ENCODE assay signal across 1 cellular context in the genomic region with DNA sequence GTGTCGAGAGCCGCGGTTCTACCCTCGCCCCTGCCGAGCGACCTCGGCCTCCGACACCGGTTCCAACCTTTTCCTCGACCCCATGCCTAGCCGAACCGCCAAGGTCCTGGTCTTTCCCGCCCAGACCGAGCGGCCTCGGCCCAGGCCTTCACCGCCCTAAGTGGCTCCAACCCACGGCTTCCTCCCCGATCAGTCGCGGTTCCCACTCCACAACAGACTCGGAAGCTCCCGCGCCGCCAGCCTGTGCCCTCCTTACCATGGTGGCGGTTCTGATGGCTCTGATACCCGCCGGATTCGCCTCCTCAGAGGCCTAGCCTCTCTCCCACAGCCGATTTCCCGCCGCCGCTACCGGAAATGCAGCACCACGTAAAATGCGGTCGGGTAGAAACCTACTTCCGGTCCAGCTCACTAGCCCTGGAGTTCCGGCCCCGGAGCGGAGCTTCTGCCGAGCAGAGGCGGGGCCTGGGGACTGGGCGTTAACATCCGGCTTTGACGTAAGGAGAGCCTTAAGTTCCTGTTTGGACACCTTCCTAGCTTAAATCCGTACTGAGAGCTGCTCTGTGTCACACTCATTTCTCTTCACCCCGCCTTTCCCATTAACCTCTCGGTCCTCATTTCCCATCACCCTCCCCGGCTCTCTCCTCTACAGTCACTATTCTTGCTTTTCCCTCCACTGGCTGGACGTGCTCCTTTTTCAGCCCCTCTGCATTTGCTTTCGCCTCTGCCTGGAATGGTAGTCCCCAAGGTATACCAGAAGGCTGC.
TF ChIP-seq lines count a peak whose summit lies in the region.

Gene SNRPB, minus strand, starts transcription at position 358 of the 762 bp plus-strand sequence. Its CDS starts 99 bp downstream, at position 259.

TF ChIP-seq in K562, 482 proteins besides CTCF, POLR2A, EP300 and RAD21 (continued from another document and continues in another):
- TF ChIP-seq EZH2 (IDR thresholded peaks at IDR 0.05; ENCODE audit: borderline replicate concordance, low read depth, low read length) (no peak), RBM39 (optimal IDR thresholded peaks at IDR 0.05; ENCODE audit: low read depth, low read length) (no peak), MXI1 (IDR thresholded peaks at IDR 0.05; ENCODE audit: low read depth, low read length) (no peak), YBX1 (IDR thresholded peaks at IDR 0.05) (no peak), SMAD1 (IDR thresholded peaks at IDR 0.05; ENCODE audit: low read depth, low read length, partially characterized antibody) (peak; percentile 80), JUNB (CRISPR knock-in tag; conservative IDR thresholded peaks at IDR 0.05) (no peak), SREBF2 (CRISPR knock-in tag; IDR thresholded peaks at IDR 0.05) (no peak), ZC3H11A (IDR thresholded peaks at IDR 0.05; ENCODE audit: low read depth, low read length) (0 out of 2 replicates have a peak, but pooled peaks have one; percentile 56), IFI16 (CRISPR knock-in tag; IDR thresholded peaks at IDR 0.05) (no peak), PHB2 (IDR thresholded peaks at IDR 0.05; ENCODE audit: low read depth) (no peak), POLR3G (IDR thresholded peaks at IDR 0.05; ENCODE audit: extremely low read depth, insufficient read length, insufficient replicate concordance) (no peak), NFE2L1 (tag; IDR thresholded peaks at IDR 0.05; ENCODE audit: borderline replicate concordance, low read depth) (no peak), TRIM24 (IDR thresholded peaks at IDR 0.05) (peak in 1 of 2 experiments; percentile 98; a peak in 2 of 4 replicates), MECOM (CRISPR knock-in tag; IDR thresholded peaks at IDR 0.05) (no peak), ZNF780A (CRISPR knock-in tag; IDR thresholded peaks at IDR 0.05) (no peak), ASH1L (IDR thresholded peaks at IDR 0.05; ENCODE audit: borderline replicate concordance, low read depth, partially characterized antibody) (no peak), HOMEZ (CRISPR knock-in tag; IDR thresholded peaks at IDR 0.05) (no peak), ZNF143 (CRISPR knock-in tag; IDR thresholded peaks at IDR 0.05) (peak; percentile 56; the same call in 1 of the 2 replicates), POLR2B (IDR thresholded peaks at IDR 0.05; ENCODE audit: low read depth, partially characterized antibody) (peak; percentile 90), KDM4B (IDR thresholded peaks at IDR 0.05; ENCODE audit: borderline replicate concordance in 2 of 2, low read depth in 1 of 2) (peak in 1 of 2 experiments; percentile 97; a peak in 2 of 4 replicates), ZBTB5 (IDR thresholded peaks at IDR 0.05) (no peak), HCFC1 (IDR thresholded peaks at IDR 0.05; ENCODE audit: low read depth, low read length) (peak; percentile 83), SPI1 (IDR thresholded peaks at IDR 0.05; ENCODE audit: borderline replicate concordance, low read depth, low read length) (no peak), ZNF695 (CRISPR knock-in tag; IDR thresholded peaks at IDR 0.05) (no peak), JUN (IDR thresholded peaks at IDR 0.05; ENCODE audit: borderline replicate concordance, low read depth, low read length) (0 out of 2 replicates have a peak, but pooled peaks have one; percentile 23), JUN (CRISPR knock-in tag; IDR thresholded peaks at IDR 0.05; ENCODE audit: borderline replicate concordance) (no peak), ZNF512 (tag; IDR thresholded peaks at IDR 0.05) (no peak), SIX5 (IDR thresholded peaks at IDR 0.05; ENCODE audit: borderline replicate concordance in 1 of 2, insufficient read depth in 1 of 2, low read depth in 1 of 2, low read length in 2 of 2) (peak in 1 of 2 experiments; percentile 31; a peak in 2 of 4 replicates), CXXC5 (CRISPR knock-in tag; IDR thresholded peaks at IDR 0.05) (peak; percentile 71), ZNF263 (CRISPR knock-in tag; IDR thresholded peaks at IDR 0.05; ENCODE audit: borderline replicate concordance) (no peak), FIP1L1 (IDR thresholded peaks at IDR 0.05; ENCODE audit: low read depth, low read length, poor library complexity, severe bottlenecking) (peak; percentile 86), RB1 (IDR thresholded peaks at IDR 0.05; ENCODE audit: low read depth) (peak; percentile 99), ZNF707 (CRISPR knock-in tag; conservative IDR thresholded peaks at IDR 0.05) (no peak), SMARCC2 (IDR thresholded peaks at IDR 0.05; ENCODE audit: low read depth) (no peak), ZKSCAN8 (CRISPR knock-in tag; IDR thresholded peaks at IDR 0.05) (no peak), MEIS2 (IDR thresholded peaks at IDR 0.05; ENCODE audit: partially characterized antibody) (peak; percentile 39), HDAC2 (IDR thresholded peaks at IDR 0.05) (no peak), KAT8 (IDR thresholded peaks at IDR 0.05; ENCODE audit: low read depth) (no peak), PRMT5 (CRISPR knock-in tag; IDR thresholded peaks at IDR 0.05) (no peak), MAFF (IDR thresholded peaks at IDR 0.05; ENCODE audit: low read length) (no peak), BACH1 (tag; IDR thresholded peaks at IDR 0.05) (no peak), HDAC3 (IDR thresholded peaks at IDR 0.05; ENCODE audit: borderline replicate concordance, partially characterized antibody) (peak; percentile 23), ESRRA (IDR thresholded peaks at IDR 0.05; ENCODE audit: borderline replicate concordance, low read depth) (peak; percentile 51; the same call in 1 of the 2 replicates), SAFB2 (IDR thresholded peaks at IDR 0.05; ENCODE audit: borderline replicate concordance, low read depth, low read length, severe bottlenecking) (no peak), TOE1 (IDR thresholded peaks at IDR 0.05; ENCODE audit: borderline replicate concordance) (peak; percentile 22; the same call in 1 of the 2 replicates), TOE1 (CRISPR knock-in tag; IDR thresholded peaks at IDR 0.05; ENCODE audit: borderline replicate concordance, low read depth) (peak; percentile 90; the same call in 1 of the 2 replicates), FOXJ2 (tag; IDR thresholded peaks at IDR 0.05) (no peak), ZNF282 (CRISPR knock-in tag; IDR thresholded peaks at IDR 0.05) (no peak), SIN3A (IDR thresholded peaks at IDR 0.05; ENCODE audit: borderline replicate concordance in 2 of 2, control insufficient read depth in 1 of 2, low read depth in 2 of 2, low read length in 2 of 2) (peak in 1 of 2 experiments; percentile 66; a peak in 1 of 4 replicates), LARP7 (IDR thresholded peaks at IDR 0.05) (peak; percentile 83), STAT5A (IDR thresholded peaks at IDR 0.05; ENCODE audit: borderline replicate concordance, low read length) (no peak), MYC (IDR thresholded peaks at IDR 0.05; ENCODE audit: low read depth, low read length) (peak; percentile 86), MYC (CRISPR knock-in tag; IDR thresholded peaks at IDR 0.05; ENCODE audit: borderline replicate concordance, low read depth) (peak; percentile 91), KLF6 (CRISPR knock-in tag; IDR thresholded peaks at IDR 0.05; ENCODE audit: borderline replicate concordance) (no peak), MCM2 (IDR thresholded peaks at IDR 0.05; ENCODE audit: low read depth) (no peak), RNF2 (IDR thresholded peaks at IDR 0.05) (no peak), ZNF644 (tag; IDR thresholded peaks at IDR 0.05; ENCODE audit: low read depth) (no peak)
- TF ChIP-seq, protein P1, sequence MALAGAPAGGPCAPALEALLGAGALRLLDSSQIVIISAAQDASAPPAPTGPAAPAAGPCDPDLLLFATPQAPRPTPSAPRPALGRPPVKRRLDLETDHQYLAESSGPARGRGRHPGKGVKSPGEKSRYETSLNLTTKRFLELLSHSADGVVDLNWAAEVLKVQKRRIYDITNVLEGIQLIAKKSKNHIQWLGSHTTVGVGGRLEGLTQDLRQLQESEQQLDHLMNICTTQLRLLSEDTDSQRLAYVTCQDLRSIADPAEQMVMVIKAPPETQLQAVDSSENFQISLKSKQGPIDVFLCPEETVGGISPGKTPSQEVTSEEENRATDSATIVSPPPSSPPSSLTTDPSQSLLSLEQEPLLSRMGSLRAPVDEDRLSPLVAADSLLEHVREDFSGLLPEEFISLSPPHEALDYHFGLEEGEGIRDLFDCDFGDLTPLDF (CRISPR knock-in tag; IDR thresholded peaks at IDR 0.05) = peak; percentile 92
- TF ChIP-seq, protein P2, sequence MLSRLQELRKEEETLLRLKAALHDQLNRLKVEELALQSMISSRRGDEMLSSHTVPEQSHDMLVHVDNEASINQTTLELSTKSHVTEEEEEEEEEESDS (CRISPR knock-in tag; IDR thresholded peaks at IDR 0.05) = no peak
- TF ChIP-seq, protein P3, sequence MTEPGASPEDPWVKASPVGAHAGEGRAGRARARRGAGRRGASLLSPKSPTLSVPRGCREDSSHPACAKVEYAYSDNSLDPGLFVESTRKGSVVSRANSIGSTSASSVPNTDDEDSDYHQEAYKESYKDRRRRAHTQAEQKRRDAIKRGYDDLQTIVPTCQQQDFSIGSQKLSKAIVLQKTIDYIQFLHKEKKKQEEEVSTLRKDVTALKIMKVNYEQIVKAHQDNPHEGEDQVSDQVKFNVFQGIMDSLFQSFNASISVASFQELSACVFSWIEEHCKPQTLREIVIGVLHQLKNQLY (CRISPR knock-in tag; conservative IDR thresholded peaks at IDR 0.05) = no peak
- TF ChIP-seq, protein P4, sequence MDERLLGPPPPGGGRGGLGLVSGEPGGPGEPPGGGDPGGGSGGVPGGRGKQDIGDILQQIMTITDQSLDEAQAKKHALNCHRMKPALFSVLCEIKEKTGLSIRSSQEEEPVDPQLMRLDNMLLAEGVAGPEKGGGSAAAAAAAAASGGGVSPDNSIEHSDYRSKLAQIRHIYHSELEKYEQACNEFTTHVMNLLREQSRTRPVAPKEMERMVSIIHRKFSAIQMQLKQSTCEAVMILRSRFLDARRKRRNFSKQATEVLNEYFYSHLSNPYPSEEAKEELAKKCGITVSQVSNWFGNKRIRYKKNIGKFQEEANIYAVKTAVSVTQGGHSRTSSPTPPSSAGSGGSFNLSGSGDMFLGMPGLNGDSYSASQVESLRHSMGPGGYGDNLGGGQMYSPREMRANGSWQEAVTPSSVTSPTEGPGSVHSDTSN (CRISPR knock-in tag; IDR thresholded peaks at IDR 0.05; ENCODE audit: low read depth) = no peak
- TF ChIP-seq, protein P4 (tag; conservative IDR thresholded peaks at IDR 0.05; ENCODE audit: low read depth) = no peak
- TF ChIP-seq, protein P5, sequence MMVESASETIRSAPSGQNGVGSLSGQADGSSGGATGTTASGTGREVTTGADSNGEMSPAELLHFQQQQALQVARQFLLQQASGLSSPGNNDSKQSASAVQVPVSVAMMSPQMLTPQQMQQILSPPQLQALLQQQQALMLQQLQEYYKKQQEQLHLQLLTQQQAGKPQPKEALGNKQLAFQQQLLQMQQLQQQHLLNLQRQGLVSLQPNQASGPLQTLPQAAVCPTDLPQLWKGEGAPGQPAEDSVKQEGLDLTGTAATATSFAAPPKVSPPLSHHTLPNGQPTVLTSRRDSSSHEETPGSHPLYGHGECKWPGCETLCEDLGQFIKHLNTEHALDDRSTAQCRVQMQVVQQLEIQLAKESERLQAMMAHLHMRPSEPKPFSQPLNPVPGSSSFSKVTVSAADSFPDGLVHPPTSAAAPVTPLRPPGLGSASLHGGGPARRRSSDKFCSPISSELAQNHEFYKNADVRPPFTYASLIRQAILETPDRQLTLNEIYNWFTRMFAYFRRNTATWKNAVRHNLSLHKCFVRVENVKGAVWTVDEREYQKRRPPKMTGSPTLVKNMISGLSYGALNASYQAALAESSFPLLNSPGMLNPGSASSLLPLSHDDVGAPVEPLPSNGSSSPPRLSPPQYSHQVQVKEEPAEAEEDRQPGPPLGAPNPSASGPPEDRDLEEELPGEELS (CRISPR knock-in tag; IDR thresholded peaks at IDR 0.05; ENCODE audit: borderline replicate concordance) = no peak
